ENCODE assay signal across 1 cellular context in the genomic region with DNA sequence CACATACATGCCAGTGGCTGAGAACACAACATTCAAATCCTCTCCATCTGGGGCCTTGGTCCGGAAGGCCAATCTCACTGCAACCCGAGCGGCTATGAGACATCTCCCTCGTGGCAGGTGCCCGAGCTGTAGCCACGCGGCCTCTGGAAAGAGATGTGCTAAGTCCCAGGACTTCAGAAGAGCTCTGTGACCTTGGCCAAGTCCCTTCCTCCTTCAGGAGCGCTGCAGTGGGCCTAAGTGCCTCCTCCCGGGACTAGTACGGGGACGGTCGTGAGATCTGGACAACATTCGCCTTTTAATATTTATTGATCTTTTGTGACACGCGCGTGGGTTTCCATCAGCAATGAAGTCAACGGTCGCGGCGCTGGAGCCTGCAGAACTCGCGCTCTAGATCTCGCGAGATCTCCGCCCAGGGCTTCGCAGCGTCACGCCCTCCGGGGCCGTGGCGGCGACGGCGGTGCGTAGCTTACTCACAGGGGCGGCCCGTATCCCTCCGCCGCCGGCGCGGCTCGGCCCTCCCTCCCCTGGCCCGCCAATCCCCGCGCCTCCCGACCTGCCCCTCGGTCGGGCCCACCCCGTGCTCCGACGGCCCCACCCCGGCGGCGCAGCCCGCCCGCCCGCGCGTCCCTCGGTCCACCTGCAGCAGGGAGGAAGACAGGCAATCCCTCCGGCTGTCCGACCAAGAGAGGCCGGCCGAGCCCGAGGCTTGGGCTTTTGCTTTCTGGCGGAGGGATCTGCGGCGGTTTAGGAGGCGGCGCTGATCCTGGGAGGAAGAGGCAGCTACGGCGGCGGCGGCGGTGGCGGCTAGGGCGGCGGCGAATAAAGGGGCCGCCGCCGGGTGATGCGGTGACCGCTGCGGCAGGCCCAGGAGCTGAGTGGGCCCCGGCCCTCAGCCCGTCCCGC.
TF ChIP-seq lines count a peak whose summit lies in the region.

A gene (plus strand): TSS at position 588 of the 903 bp plus-strand sequence. CDS start 453 bp downstream, outside the sequence.

TF ChIP-seq in HepG2, 621 proteins besides CTCF, POLR2A, EP300 and RAD21 (continued from another document and continues in another):
- TF ChIP-seq, protein P1, sequence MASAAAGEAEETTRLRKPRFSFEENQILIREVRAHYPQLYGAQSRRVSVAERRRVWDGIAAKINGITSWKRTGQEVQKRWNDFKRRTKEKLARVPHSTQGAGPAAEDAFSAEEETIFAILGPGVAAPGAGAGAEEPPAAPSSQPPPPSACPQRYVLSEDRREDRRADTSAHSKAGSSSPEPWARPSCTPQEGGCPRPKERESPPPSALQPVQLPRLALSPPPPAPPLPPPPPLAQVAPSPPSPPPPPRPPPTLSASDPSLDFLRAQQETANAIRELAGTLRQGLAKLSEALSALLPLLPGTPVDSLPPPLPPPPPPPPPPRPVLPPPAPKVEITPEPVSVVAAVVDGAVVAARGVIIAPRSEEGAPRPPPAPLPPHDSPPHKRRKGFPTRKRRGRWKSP (CRISPR knock-in tag; IDR thresholded peaks at IDR 0.05): peak; percentile 56
- peak; percentile 36; the same call in 1 of the 2 replicates for TF ChIP-seq IRX3 (CRISPR knock-in tag; IDR thresholded peaks at IDR 0.05; ENCODE audit: borderline replicate concordance, low read depth)
- TF ChIP-seq, protein P2, sequence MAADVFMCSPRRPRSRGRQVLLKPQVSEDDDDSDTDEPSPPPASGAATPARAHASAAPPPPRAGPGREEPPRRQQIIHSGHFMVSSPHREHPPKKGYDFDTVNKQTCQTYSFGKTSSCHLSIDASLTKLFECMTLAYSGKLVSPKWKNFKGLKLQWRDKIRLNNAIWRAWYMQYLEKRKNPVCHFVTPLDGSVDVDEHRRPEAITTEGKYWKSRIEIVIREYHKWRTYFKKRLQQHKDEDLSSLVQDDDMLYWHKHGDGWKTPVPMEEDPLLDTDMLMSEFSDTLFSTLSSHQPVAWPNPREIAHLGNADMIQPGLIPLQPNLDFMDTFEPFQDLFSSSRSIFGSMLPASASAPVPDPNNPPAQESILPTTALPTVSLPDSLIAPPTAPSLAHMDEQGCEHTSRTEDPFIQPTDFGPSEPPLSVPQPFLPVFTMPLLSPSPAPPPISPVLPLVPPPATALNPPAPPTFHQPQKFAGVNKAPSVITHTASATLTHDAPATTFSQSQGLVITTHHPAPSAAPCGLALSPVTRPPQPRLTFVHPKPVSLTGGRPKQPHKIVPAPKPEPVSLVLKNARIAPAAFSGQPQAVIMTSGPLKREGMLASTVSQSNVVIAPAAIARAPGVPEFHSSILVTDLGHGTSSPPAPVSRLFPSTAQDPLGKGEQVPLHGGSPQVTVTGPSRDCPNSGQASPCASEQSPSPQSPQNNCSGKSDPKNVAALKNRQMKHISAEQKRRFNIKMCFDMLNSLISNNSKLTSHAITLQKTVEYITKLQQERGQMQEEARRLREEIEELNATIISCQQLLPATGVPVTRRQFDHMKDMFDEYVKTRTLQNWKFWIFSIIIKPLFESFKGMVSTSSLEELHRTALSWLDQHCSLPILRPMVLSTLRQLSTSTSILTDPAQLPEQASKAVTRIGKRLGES (CRISPR knock-in tag; IDR thresholded peaks at IDR 0.05; ENCODE audit: borderline replicate concordance): no peak
- no peak; the same call in 1 of the 2 replicates for TF ChIP-seq ARHGAP35 (CRISPR knock-in tag; IDR thresholded peaks at IDR 0.05; ENCODE audit: borderline replicate concordance)
- TF ChIP-seq ELF1 (CRISPR knock-in tag; IDR thresholded peaks at IDR 0.05): no peak; the same call in 1 of the 2 replicates
- TF ChIP-seq, protein P3, sequence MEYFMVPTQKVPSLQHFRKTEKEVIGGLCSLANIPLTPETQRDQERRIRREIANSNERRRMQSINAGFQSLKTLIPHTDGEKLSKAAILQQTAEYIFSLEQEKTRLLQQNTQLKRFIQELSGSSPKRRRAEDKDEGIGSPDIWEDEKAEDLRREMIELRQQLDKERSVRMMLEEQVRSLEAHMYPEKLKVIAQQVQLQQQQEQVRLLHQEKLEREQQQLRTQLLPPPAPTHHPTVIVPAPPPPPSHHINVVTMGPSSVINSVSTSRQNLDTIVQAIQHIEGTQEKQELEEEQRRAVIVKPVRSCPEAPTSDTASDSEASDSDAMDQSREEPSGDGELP (IDR thresholded peaks at IDR 0.05; ENCODE audit: borderline replicate concordance, low read depth): 0 out of 2 replicates have a peak, but pooled peaks have one; percentile 14
- TF ChIP-seq, protein P4, sequence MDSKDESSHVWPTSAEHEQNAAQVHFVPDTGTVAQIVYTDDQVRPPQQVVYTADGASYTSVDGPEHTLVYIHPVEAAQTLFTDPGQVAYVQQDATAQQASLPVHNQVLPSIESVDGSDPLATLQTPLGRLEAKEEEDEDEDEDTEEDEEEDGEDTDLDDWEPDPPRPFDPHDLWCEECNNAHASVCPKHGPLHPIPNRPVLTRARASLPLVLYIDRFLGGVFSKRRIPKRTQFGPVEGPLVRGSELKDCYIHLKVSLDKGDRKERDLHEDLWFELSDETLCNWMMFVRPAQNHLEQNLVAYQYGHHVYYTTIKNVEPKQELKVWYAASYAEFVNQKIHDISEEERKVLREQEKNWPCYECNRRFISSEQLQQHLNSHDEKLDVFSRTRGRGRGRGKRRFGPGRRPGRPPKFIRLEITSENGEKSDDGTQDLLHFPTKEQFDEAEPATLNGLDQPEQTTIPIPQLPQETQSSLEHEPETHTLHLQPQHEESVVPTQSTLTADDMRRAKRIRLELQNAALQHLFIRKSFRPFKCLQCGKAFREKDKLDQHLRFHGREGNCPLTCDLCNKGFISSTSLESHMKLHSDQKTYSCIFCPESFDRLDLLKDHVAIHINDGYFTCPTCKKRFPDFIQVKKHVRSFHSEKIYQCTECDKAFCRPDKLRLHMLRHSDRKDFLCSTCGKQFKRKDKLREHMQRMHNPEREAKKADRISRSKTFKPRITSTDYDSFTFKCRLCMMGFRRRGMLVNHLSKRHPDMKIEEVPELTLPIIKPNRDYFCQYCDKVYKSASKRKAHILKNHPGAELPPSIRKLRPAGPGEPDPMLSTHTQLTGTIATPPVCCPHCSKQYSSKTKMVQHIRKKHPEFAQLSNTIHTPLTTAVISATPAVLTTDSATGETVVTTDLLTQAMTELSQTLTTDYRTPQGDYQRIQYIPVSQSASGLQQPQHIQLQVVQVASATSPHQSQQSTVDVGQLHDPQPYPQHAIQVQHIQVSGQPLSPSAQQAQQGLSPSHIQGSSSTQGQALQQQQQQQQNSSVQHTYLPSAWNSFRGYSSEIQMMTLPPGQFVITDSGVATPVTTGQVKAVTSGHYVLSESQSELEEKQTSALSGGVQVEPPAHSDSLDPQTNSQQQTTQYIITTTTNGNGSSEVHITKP (CRISPR knock-in tag; IDR thresholded peaks at IDR 0.05; ENCODE audit: low read depth): no peak
- no peak for TF ChIP-seq GPN1 (CRISPR knock-in tag; IDR thresholded peaks at IDR 0.05; ENCODE audit: borderline replicate concordance)
- TF ChIP-seq ZNF441 (CRISPR knock-in tag; IDR thresholded peaks at IDR 0.05; ENCODE audit: borderline replicate concordance): no peak
- no peak for TF ChIP-seq CCAR2 (optimal IDR thresholded peaks at IDR 0.05; ENCODE audit: low read depth, low read length)
- peak; percentile 86 for TF ChIP-seq SKI (IDR thresholded peaks at IDR 0.05; ENCODE audit: partially characterized antibody)
- TF ChIP-seq KAT7 (CRISPR knock-in tag; IDR thresholded peaks at IDR 0.05; ENCODE audit: borderline replicate concordance): no peak; the same call in 1 of the 2 replicates
- TF ChIP-seq MEIS1 (CRISPR knock-in tag; IDR thresholded peaks at IDR 0.05; ENCODE audit: borderline replicate concordance): no peak
- peak; percentile 76 for TF ChIP-seq GABPB1 (CRISPR knock-in tag; IDR thresholded peaks at IDR 0.05)
- TF ChIP-seq, protein P5, sequence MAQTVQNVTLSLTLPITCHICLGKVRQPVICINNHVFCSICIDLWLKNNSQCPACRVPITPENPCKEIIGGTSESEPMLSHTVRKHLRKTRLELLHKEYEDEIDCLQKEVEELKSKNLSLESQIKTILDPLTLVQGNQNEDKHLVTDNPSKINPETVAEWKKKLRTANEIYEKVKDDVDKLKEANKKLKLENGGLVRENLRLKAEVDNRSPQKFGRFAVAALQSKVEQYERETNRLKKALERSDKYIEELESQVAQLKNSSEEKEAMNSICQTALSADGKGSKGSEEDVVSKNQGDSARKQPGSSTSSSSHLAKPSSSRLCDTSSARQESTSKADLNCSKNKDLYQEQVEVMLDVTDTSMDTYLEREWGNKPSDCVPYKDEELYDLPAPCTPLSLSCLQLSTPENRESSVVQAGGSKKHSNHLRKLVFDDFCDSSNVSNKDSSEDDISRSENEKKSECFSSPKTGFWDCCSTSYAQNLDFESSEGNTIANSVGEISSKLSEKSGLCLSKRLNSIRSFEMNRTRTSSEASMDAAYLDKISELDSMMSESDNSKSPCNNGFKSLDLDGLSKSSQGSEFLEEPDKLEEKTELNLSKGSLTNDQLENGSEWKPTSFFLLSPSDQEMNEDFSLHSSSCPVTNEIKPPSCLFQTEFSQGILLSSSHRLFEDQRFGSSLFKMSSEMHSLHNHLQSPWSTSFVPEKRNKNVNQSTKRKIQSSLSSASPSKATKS (CRISPR knock-in tag; IDR thresholded peaks at IDR 0.05): no peak
- TF ChIP-seq, protein P6, sequence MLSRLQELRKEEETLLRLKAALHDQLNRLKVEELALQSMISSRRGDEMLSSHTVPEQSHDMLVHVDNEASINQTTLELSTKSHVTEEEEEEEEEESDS (CRISPR knock-in tag; IDR thresholded peaks at IDR 0.05; ENCODE audit: borderline replicate concordance): no peak
- TF ChIP-seq YEATS2 (CRISPR knock-in tag; IDR thresholded peaks at IDR 0.05; ENCODE audit: borderline replicate concordance): no peak; the same call in none of the 2 replicates
- TF ChIP-seq, protein P7, sequence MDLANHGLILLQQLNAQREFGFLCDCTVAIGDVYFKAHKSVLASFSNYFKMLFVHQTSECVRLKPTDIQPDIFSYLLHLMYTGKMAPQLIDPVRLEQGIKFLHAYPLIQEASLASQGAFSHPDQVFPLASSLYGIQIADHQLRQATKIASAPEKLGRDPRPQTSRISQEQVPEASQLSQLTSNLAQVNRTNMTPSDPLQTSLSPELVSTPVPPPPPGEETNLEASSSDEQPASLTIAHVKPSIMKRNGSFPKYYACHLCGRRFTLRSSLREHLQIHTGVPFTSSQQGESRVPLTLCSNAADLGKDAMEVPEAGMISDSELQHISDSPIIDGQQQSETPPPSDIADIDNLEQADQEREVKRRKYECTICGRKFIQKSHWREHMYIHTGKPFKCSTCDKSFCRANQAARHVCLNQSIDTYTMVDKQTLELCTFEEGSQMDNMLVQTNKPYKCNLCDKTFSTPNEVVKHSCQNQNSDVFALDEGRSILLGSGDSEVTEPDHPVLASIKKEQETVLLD (CRISPR knock-in tag; IDR thresholded peaks at IDR 0.05; ENCODE audit: low read depth): peak; percentile 88; the same call in 1 of the 2 replicates
- TF ChIP-seq CBFB (CRISPR knock-in tag; IDR thresholded peaks at IDR 0.05): no peak
- no peak; the same call in 1 of the 2 replicates for TF ChIP-seq ZNF563 (CRISPR knock-in tag; IDR thresholded peaks at IDR 0.05)
- TF ChIP-seq SNAI1 (CRISPR knock-in tag; IDR thresholded peaks at IDR 0.05; ENCODE audit: borderline replicate concordance): no peak; the same call in none of the 2 replicates
- TF ChIP-seq CREB1 (IDR thresholded peaks at IDR 0.05): peak; percentile 83
- peak; percentile 50; the same call in 1 of the 2 replicates for TF ChIP-seq CREB1 (CRISPR knock-in tag; IDR thresholded peaks at IDR 0.05)
- TF ChIP-seq, protein P8, sequence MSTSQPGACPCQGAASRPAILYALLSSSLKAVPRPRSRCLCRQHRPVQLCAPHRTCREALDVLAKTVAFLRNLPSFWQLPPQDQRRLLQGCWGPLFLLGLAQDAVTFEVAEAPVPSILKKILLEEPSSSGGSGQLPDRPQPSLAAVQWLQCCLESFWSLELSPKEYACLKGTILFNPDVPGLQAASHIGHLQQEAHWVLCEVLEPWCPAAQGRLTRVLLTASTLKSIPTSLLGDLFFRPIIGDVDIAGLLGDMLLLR (CRISPR knock-in tag; IDR thresholded peaks at IDR 0.05): no peak
- TF ChIP-seq ZFP62 (CRISPR knock-in tag; IDR thresholded peaks at IDR 0.05): no peak
- TF ChIP-seq, protein P9, sequence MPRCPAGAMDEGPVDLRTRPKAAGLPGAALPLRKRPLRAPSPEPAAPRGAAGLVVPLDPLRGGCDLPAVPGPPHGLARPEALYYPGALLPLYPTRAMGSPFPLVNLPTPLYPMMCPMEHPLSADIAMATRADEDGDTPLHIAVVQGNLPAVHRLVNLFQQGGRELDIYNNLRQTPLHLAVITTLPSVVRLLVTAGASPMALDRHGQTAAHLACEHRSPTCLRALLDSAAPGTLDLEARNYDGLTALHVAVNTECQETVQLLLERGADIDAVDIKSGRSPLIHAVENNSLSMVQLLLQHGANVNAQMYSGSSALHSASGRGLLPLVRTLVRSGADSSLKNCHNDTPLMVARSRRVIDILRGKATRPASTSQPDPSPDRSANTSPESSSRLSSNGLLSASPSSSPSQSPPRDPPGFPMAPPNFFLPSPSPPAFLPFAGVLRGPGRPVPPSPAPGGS (CRISPR knock-in tag; IDR thresholded peaks at IDR 0.05): peak; percentile 80
- no peak for TF ChIP-seq MAFK (conservative IDR thresholded peaks at IDR 0.05 in 1 of 2, IDR thresholded peaks at IDR 0.05 in 1 of 2; ENCODE audit: low read length in 2 of 2)
- TF ChIP-seq, protein P10, sequence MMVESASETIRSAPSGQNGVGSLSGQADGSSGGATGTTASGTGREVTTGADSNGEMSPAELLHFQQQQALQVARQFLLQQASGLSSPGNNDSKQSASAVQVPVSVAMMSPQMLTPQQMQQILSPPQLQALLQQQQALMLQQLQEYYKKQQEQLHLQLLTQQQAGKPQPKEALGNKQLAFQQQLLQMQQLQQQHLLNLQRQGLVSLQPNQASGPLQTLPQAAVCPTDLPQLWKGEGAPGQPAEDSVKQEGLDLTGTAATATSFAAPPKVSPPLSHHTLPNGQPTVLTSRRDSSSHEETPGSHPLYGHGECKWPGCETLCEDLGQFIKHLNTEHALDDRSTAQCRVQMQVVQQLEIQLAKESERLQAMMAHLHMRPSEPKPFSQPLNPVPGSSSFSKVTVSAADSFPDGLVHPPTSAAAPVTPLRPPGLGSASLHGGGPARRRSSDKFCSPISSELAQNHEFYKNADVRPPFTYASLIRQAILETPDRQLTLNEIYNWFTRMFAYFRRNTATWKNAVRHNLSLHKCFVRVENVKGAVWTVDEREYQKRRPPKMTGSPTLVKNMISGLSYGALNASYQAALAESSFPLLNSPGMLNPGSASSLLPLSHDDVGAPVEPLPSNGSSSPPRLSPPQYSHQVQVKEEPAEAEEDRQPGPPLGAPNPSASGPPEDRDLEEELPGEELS (CRISPR knock-in tag; IDR thresholded peaks at IDR 0.05): no peak; the same call in 1 of the 2 replicates
- no peak for TF ChIP-seq ZBTB20 (CRISPR knock-in tag; IDR thresholded peaks at IDR 0.05; ENCODE audit: borderline replicate concordance, low read depth)
- TF ChIP-seq, protein P11, sequence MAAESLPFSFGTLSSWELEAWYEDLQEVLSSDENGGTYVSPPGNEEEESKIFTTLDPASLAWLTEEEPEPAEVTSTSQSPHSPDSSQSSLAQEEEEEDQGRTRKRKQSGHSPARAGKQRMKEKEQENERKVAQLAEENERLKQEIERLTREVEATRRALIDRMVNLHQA (CRISPR knock-in tag; IDR thresholded peaks at IDR 0.05): no peak
- TF ChIP-seq ZNF670 (CRISPR knock-in tag; IDR thresholded peaks at IDR 0.05; ENCODE audit: borderline replicate concordance): no peak
- 0 out of 2 replicates have a peak, but pooled peaks have one; percentile 5 for TF ChIP-seq ZNF367 (CRISPR knock-in tag; IDR thresholded peaks at IDR 0.05; ENCODE audit: borderline replicate concordance)
- TF ChIP-seq CHCHD3 (CRISPR knock-in tag; IDR thresholded peaks at IDR 0.05): no peak
- peak; percentile 53; the same call in 1 of the 2 replicates for TF ChIP-seq ELF4 (CRISPR knock-in tag; IDR thresholded peaks at IDR 0.05; ENCODE audit: borderline replicate concordance)
